In genomic region chr1:99599678-99600175, GRCh38 we compare ENCODE assay signal across 11 cellular contexts. TPM values are rescaled to one million over a fixed set of nuclear protein-coding genes. Genes with fewer than 3 reads are reported as not detected.
DNase-seq lines count a peak whose midpoint lies in the region; FAIRE-seq and TF ChIP-seq lines count a peak whose summit lies in the region.
"Had no signal": no experiment of that assay in that cellular context is flagged by ENCODE, and none has a peak within 500 bp of the region (broad histone marks: within the 10 kb centered on the region; RNA-seq: fewer than 3 reads in every experiment).

No MANE protein-coding gene starts in this region.

- H3K27ac Mint-ChIP-seq in CD8-positive, alpha-beta memory T cell = no peak overlapping the region
- H3K27ac Mint-ChIP-seq: activated CD4-positive, alpha-beta T cell treated with anti-CD3 and anti-CD28 coated beads, Interleukin-2, amount 10 ng/mL, durations not matched to agents 24 days and 14 days had no signal

- POLR2A ChIA-PET in CD8-positive, alpha-beta memory T cell (lab: Charles Lee) = no interaction called here

- no peaks in the 10 kb centered on the region for H3K9me3 ChIP-seq in CD8-positive, alpha-beta memory T cell (ENCODE audit: low read length)
- no peaks in the 10 kb centered on the region for H3K9me3 ChIP-seq in neuron (ENCODE audit: low read length)

- no peaks in the 10 kb centered on the region for H3K27me3 ChIP-seq in CD8-positive, alpha-beta memory T cell (ENCODE audit: insufficient read depth, low read length, poor library complexity, severe bottlenecking)
- H3K27me3 ChIP-seq in neuron (ENCODE audit: insufficient read depth, low read length) = no peaks in the 10 kb centered on the region

- H3K4me1 Mint-ChIP-seq in CD8-positive, alpha-beta memory T cell = no peaks in the 10 kb centered on the region
- H3K4me1 Mint-ChIP-seq: activated CD4-positive, alpha-beta T cell treated with anti-CD3 and anti-CD28 coated beads, Interleukin-2, amount 10 ng/mL, durations not matched to agents 24 days and 14 days had no signal

- intact Hi-C loops in posterior cingulate gyrus (cut with DNase I) = no loop called here

- DNase-seq in CD8-positive, alpha-beta memory T cell = no peak
- DNase-seq in RCC 7860 (ENCODE audit: low spot score) (peak; percentile 92), fibroblast of mammary gland (ENCODE audit: low read depth) (peak; percentile 80), D341Med (ENCODE audit: low spot score) (no peak), posterior cingulate gyrus (no peak)
- DNase-seq in activated CD8-positive, alpha-beta memory T cell treated with anti-CD3 and anti-CD28 coated beads, Interleukin-2, amount 50 U/mL, for 48 hours = no peak
- no peak for DNase-seq in stimulated activated naive CD4-positive, alpha-beta T cell treated with Interleukin-2 at 50 U/mL for 16 hours (lab: John Stamatoyannopoulos, UW)
- DNase-seq: activated CD4-positive, alpha-beta T cell treated with anti-CD3 and anti-CD28 coated beads, Interleukin-2, amount 10 ng/mL, durations not matched to agents 24 days and 14 days; central memory CD4-positive, alpha-beta T cell; COR-L47 had no signal

- H3K36me3 Mint-ChIP-seq in CD8-positive, alpha-beta memory T cell = no peaks in the 10 kb centered on the region

- peak; percentile 98 for FAIRE-seq in RCC 7860 (lab: Jason Lieb, UNC)

- no peak overlapping the region for H3K4me3 ChIP-seq in CD8-positive, alpha-beta memory T cell (ENCODE audit: low read length)
- H3K4me3 ChIP-seq in fibroblast of mammary gland (ENCODE audit: control insufficient read depth, low read depth, low read length) (no peak overlapping the region), neuron (ENCODE audit: low read length) (peak overlapping the region; percentile 44)

- peak overlapping the region; percentile 36 for H3K27ac ChIP-seq in CD8-positive, alpha-beta memory T cell (ENCODE audit: low read depth, low read length)

- TF ChIP-seq CTCF in fibroblast of mammary gland (conservative IDR thresholded peaks at IDR 0.05; ENCODE audit: control insufficient read depth, insufficient read depth, low read depth, low read length) = no peak

- H3K9me3 Mint-ChIP-seq in CD8-positive, alpha-beta memory T cell = peaks cover 0 to 2% (median 0%) of the 10 kb centered on the region in 5 donors
- H3K9me3 Mint-ChIP-seq: activated CD4-positive, alpha-beta T cell treated with anti-CD3 and anti-CD28 coated beads, Interleukin-2, amount 10 ng/mL, durations not matched to agents 24 days and 14 days had no signal

- peak overlapping the region; percentile 7 for H2AFZ ChIP-seq in neuron (ENCODE audit: low read depth, low read length)

- peaks cover 4% of the 10 kb centered on the region in 2 donors for H3K27me3 Mint-ChIP-seq in CD8-positive, alpha-beta memory T cell
- H3K27me3 Mint-ChIP-seq: activated CD4-positive, alpha-beta T cell treated with anti-CD3 and anti-CD28 coated beads, Interleukin-2, amount 10 ng/mL, durations not matched to agents 24 days and 14 days had no signal

- no peak overlapping the region for H3K4me3 Mint-ChIP-seq in CD8-positive, alpha-beta memory T cell
- H3K4me3 Mint-ChIP-seq: activated CD4-positive, alpha-beta T cell treated with anti-CD3 and anti-CD28 coated beads, Interleukin-2, amount 10 ng/mL, durations not matched to agents 24 days and 14 days had no signal

- CTCF ChIA-PET in CD8-positive, alpha-beta memory T cell (lab: Charles Lee) = no interaction called here

- no peaks in the 10 kb centered on the region for H3K4me1 ChIP-seq in CD8-positive, alpha-beta memory T cell (ENCODE audit: insufficient read depth, low read length)
- H3K4me1 ChIP-seq in neuron (ENCODE audit: insufficient read depth, low read length) = peaks cover 48% of the 10 kb centered on the region

- H3K36me3 ChIP-seq in CD8-positive, alpha-beta memory T cell (ENCODE audit: insufficient read depth, low read length) = no peaks in the 10 kb centered on the region
- H3K36me3 ChIP-seq in neuron (ENCODE audit: insufficient read depth, low read length) = no peaks in the 10 kb centered on the region

RNA-seq across cellular contexts. Expression of gene PALMD, which starts 46.2 kb away (rescaled TPM):
- total RNA-seq in CD8-positive, alpha-beta memory T cell = not detected
- not detected for polyA plus RNA-seq in CD8-positive, alpha-beta memory T cell
- total RNA-seq: activated CD4-positive, alpha-beta T cell treated with anti-CD3 and anti-CD28 coated beads, Interleukin-2, amount 10 ng/mL, durations not matched to agents 24 days and 14 days had no signal

Comparison
In these comparisons a context has a peak if more than half of its experiments do, and no peak if none do; other contexts are left out.
1. DNase-seq: peak in RCC 7860 (single experiment) and fibroblast of mammary gland (single experiment); none in CD8-positive, alpha-beta memory T cell (0 of 5), activated CD8-positive, alpha-beta memory T cell treated with anti-CD3 and anti-CD28 coated beads, Interleukin-2, amount 50 U/mL, for 48 hours (single experiment), stimulated activated naive CD4-positive, alpha-beta T cell treated with Interleukin-2 at 50 U/mL for 16 hours (single experiment), D341Med (single experiment) and posterior cingulate gyrus (0 of 10).